In the genomic region with DNA sequence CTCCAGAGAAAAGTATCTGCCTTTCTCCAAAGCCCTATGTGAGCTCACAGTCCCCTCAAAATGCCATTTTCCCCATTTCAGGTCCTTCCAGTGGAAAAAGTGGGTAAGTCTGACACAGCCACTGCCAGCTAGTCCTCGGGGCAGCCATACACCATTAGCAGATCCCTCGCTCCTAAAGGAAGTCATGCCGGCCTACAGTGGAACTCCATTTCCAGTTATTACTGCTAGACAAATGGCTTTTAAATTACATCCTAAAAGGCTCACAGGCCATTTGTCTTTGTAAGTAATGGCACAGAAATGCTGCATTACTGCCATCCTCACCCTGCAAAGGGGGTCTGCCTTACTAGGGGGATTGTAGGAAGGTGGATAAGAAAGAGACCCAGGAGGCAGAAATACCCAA, we compare ENCODE assay signal across 19 cellular contexts.
"Had no signal": no experiment of that assay in that cellular context is flagged by ENCODE, and none has a peak within 500 bp of the region (broad histone marks: within the 10 kb centered on the region; RNA-seq: fewer than 3 reads in every experiment).

No MANE protein-coding gene starts in this region.

- DNase-seq: KBM-7, NCI-H1092, NCI-H1105 treated with DMSO at 0.1 percent for 48 hours, NCI-H187, NCI-H2029, NCI-H2081 treated with DMSO at 0.1 percent for 48 hours, NCI-H2171, NCI-H226, NCI-H446, NCI-H510A, NCI-H524 treated with DMSO at 0.1 percent for 48 hours, NCI-H774, Right ventricle myocardium superior, RPMI8226, SIG-M5 had no signal

- H3K27me3 ChIP-seq: MG63, SJSA1 had no signal

- H3K9me3 ChIP-seq: MG63, SJSA1 had no signal

- FAIRE-seq: RCC 7860 had no signal

- H3K27ac ChIP-seq: SJSA1, SK-N-MC had no signal

- H3K4me3 ChIP-seq: MG63, SJSA1, SK-N-MC had no signal

- H3K36me3 ChIP-seq: MG63, SJSA1 had no signal
